In genomic region chr4:86096373-86096772, GRCh38 we compare ENCODE assay signal across 3 cellular contexts.
"Had no signal": no experiment of that assay in that cellular context is flagged by ENCODE, and none has a peak within 500 bp of the region (broad histone marks: within the 10 kb centered on the region; RNA-seq: fewer than 3 reads in every experiment).

No MANE protein-coding gene starts in this region.

- DNase-seq: GDM1, GF-D8 had no signal

- ATAC-seq: GM12878 had no signal

- H3K4me3 ChIP-seq: GM12878 had no signal
